15 cellular contexts compared by ENCODE assay signal in genomic region chr20:58656825-58657224, GRCh38. TPM values are rescaled to one million over a fixed set of nuclear protein-coding genes. Genes with fewer than 3 reads are reported as not detected.
DNase-seq lines count a peak whose midpoint lies in the region; ATAC-seq and TF ChIP-seq lines count a peak whose summit lies in the region.
"Had no signal": no experiment of that assay in that cellular context is flagged by ENCODE, and none has a peak within 500 bp of the region (broad histone marks: within the 10 kb centered on the region; RNA-seq: fewer than 3 reads in every experiment).

No MANE protein-coding gene starts in this region.

- H3K36me3 ChIP-seq in ACC112 (ENCODE audit: insufficient read depth, low read length) (no peaks in the 10 kb centered on the region; the same call in 1 of the 2 replicates), DOHH2 (ENCODE audit: control insufficient read depth, low read length) (peaks cover 67% of the 10 kb centered on the region), iPS-18a (ENCODE audit: control insufficient read depth, low read depth, low read length) (peaks cover 7% of the 10 kb centered on the region)

- no peak for DNase-seq in activated CD8-positive, alpha-beta T cell treated with anti-CD3 and anti-CD28 coated beads for 36 hours
- DNase-seq in NCI-H2227 treated with DMSO at 0.1 percent for 48 hours (lab: John Stamatoyannopoulos, UW) (no peak), NCI-H2107 treated with DMSO at 0.1 percent for 48 hours (lab: John Stamatoyannopoulos, UW; ENCODE audit: unreplicated experiment) (no peak), DMS114 treated with DMSO at 0.1 percent for 48 hours (lab: John Stamatoyannopoulos, UW; ENCODE audit: unreplicated experiment) (no peak)
- DNase-seq: activated CD8-positive, alpha-beta memory T cell treated with anti-CD3 and anti-CD28 coated beads for 24 hours; KBM-7; lower lobe of right lung; NCI-H2081 treated with DMSO at 0.1 percent for 48 hours; stimulated activated CD4-positive, alpha-beta T cell treated with anti-CD3 and anti-CD28 coated beads, Interleukin-2, amount 100 ng/mL, for 48 hours; stimulated activated naive CD4-positive, alpha-beta T cell treated with Interleukin-2 at 50 U/mL for 16 hours had no signal

- H3K4me1 ChIP-seq in ACC112 (ENCODE audit: control insufficient read depth, insufficient read depth, low read length, unreplicated experiment) (peaks cover 42% of the 10 kb centered on the region), DOHH2 (ENCODE audit: control insufficient read depth, low read length) (peaks cover 52% of the 10 kb centered on the region), iPS-18a (ENCODE audit: control insufficient read depth, low read depth, low read length) (peaks cover 86% of the 10 kb centered on the region)

- POLR2A ChIA-PET in activated CD8-positive, alpha-beta T cell treated with anti-CD3 and anti-CD28 coated beads for 36 hours (lab: Charles Lee), result no interaction called here

- H3K4me2 ChIP-seq in DOHH2 (ENCODE audit: low read length), result 0 out of 2 replicates have a peak overlapping the region, but pooled peaks have one; percentile 0

- CTCF ChIA-PET in activated CD8-positive, alpha-beta T cell treated with anti-CD3 and anti-CD28 coated beads for 36 hours (lab: Charles Lee), result interaction anchor here (0.8 to 1.6 kb wide), 8 partner anchors 8 to 551 kb away, joined by 3 to 6 read pairs (median 4); no protein-coding TSS in a partner anchor

- H3K9me2 ChIP-seq in DOHH2 (replicated peaks; ENCODE audit: control insufficient read depth, low read length), result no peaks in the 10 kb centered on the region

- intact Hi-C loops in activated CD8-positive, alpha-beta T cell treated with anti-CD3 and anti-CD28 coated beads for 36 hours (cut with micrococcal nuclease), result loop anchor here (5.0 kb wide), 1 partner anchor 180 kb away; no protein-coding TSS in a partner anchor

- no peaks in the 10 kb centered on the region for H3K27me3 Mint-ChIP-seq in activated CD8-positive, alpha-beta T cell treated with anti-CD3 and anti-CD28 coated beads for 36 hours

- H3K9ac ChIP-seq in iPS-18a (ENCODE audit: low read length), result peak overlapping the region; percentile 46
- H3K9ac ChIP-seq: BLaER1 had no signal

- H3K4me3 ChIP-seq in ACC112 (ENCODE audit: low read depth, low read length) (peak overlapping the region; percentile 99), DOHH2 (ENCODE audit: low read length) (no peak overlapping the region), iPS-18a (ENCODE audit: low read length) (peak overlapping the region; percentile 1)
- H3K4me3 ChIP-seq: BLaER1, lower lobe of right lung had no signal

- peak overlapping the region; percentile 82 for H3K27ac Mint-ChIP-seq in activated CD8-positive, alpha-beta T cell treated with anti-CD3 and anti-CD28 coated beads for 36 hours

- H4K20me1 ChIP-seq in DOHH2 (ENCODE audit: control insufficient read depth, insufficient read depth, low read depth, low read length), result peaks cover 25% of the 10 kb centered on the region

- H3K9me3 Mint-ChIP-seq in activated CD8-positive, alpha-beta T cell treated with anti-CD3 and anti-CD28 coated beads for 36 hours, result no peaks in the 10 kb centered on the region

- H3K27me3 ChIP-seq in ACC112 (ENCODE audit: insufficient read depth, low read length) (no peaks in the 10 kb centered on the region), DOHH2 (ENCODE audit: control insufficient read depth, low read length) (no peaks in the 10 kb centered on the region), iPS-18a (ENCODE audit: control insufficient read depth, insufficient read depth, low read length) (no peaks in the 10 kb centered on the region)
- H3K27me3 ChIP-seq: BLaER1 had no signal

- H2AFZ ChIP-seq in ACC112 (ENCODE audit: low read length, unreplicated experiment), result no peak overlapping the region

- peaks cover 97% of the 10 kb centered on the region for H3K79me2 ChIP-seq in ACC112 (ENCODE audit: control insufficient read depth, insufficient read depth, low read length, unreplicated experiment)
- peaks cover 100% of the 10 kb centered on the region for H3K79me2 ChIP-seq in DOHH2 (ENCODE audit: control insufficient read depth, low read length)

- peaks cover 53% of the 10 kb centered on the region for H3K36me3 Mint-ChIP-seq in activated CD8-positive, alpha-beta T cell treated with anti-CD3 and anti-CD28 coated beads for 36 hours (ENCODE audit: low read depth)

- peaks cover 64% of the 10 kb centered on the region for H3K4me1 Mint-ChIP-seq in activated CD8-positive, alpha-beta T cell treated with anti-CD3 and anti-CD28 coated beads for 36 hours (ENCODE audit: low read depth)

- H3F3A ChIP-seq in DOHH2 (ENCODE audit: control insufficient read depth, insufficient read depth), result no peaks in the 10 kb centered on the region

- peak overlapping the region; percentile 60 for H3K4me3 Mint-ChIP-seq in activated CD8-positive, alpha-beta T cell treated with anti-CD3 and anti-CD28 coated beads for 36 hours

- no peak for ATAC-seq in activated CD8-positive, alpha-beta T cell treated with anti-CD3 and anti-CD28 coated beads for 36 hours
- ATAC-seq in HG03571 (IDR thresholded peaks at IDR 0.05; ENCODE audit: unreplicated experiment), result no peak
- ATAC-seq: lower lobe of right lung had no signal

- no peak for TF ChIP-seq CTCF in DOHH2 (IDR thresholded peaks at IDR 0.05; ENCODE audit: low read depth, low read length, poor library complexity, severe bottlenecking)
- no peak for TF ChIP-seq CTCF in activated CD8-positive, alpha-beta T cell treated with anti-CD3 and anti-CD28 coated beads for 36 hours (IDR thresholded peaks at IDR 0.05)

- no peaks in the 10 kb centered on the region for H3K9me3 ChIP-seq in DOHH2 (ENCODE audit: control insufficient read depth, insufficient read depth, low read length)
- no peaks in the 10 kb centered on the region for H3K9me3 ChIP-seq in iPS-18a (ENCODE audit: control insufficient read depth, low read depth, low read length)
- H3K9me3 ChIP-seq: BLaER1, lower lobe of right lung had no signal

- H3K27ac ChIP-seq in ACC112 (ENCODE audit: low read depth, low read length) (no peak overlapping the region), DOHH2 (ENCODE audit: low read depth, low read length) (no peak overlapping the region), iPS-18a (ENCODE audit: low read length) (peak overlapping the region; percentile 3)
- H3K27ac ChIP-seq: BLaER1, lower lobe of right lung had no signal

RNA-seq across cellular contexts. Expression of gene STX16, which starts 5.7 kb away (rescaled TPM):
- total RNA-seq in activated CD8-positive, alpha-beta T cell treated with anti-CD3 and anti-CD28 coated beads for 36 hours, result 100 to 1,000 TPM; 108 to 109 TPM

RNA-seq across cellular contexts. Expression of gene NPEPL1, which starts 35.8 kb away (rescaled TPM):
- total RNA-seq in activated CD8-positive, alpha-beta T cell treated with anti-CD3 and anti-CD28 coated beads for 36 hours, result 10 to 100 TPM; 15.4 to 17.1 TPM
